15 cellular contexts compared by ENCODE assay signal in the genomic region with DNA sequence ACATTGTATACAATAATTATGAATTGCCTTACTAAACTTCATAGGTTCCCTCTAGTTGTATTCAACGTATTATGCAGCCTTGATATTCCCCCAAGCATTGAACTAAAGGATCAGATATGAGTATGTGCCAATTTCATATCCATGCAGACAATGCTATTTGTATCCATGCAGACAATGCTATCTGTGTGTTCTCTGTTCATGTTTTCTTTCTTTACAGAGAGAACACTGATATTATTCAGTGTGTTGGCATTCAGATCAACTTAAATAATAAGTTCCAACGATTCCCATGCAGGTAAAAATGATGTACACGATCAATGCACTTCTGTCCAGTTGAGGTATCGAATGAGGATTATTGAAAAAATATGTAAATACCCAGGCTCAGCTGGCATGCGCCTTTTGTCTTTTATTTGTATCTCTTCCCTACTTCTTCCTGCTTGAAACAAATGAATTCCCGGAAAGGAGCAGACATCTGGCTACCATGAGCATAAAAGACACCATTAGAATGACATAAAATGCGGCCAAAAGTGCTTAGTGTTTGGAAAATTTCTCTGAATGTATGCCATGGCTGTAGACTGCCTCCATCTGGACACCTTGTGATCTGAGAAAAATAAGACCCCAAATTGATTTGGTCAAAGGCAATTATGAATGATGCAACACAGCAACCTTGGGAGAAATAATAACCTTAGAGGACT.
A peak's percentile ranks its signal among the peaks of the same experiment; 100 is the strongest.
DNase-seq lines count a peak whose midpoint lies in the region; ATAC-seq and TF ChIP-seq lines count a peak whose summit lies in the region.
"Had no signal": no experiment of that assay in that cellular context is flagged by ENCODE, and none has a peak within 500 bp of the region (broad histone marks: within the 10 kb centered on the region; RNA-seq: fewer than 3 reads in every experiment).

No MANE protein-coding gene starts in this region.

- H3K9me3 ChIP-seq in GM23248 (ENCODE audit: low read depth), result no peaks in the 10 kb centered on the region
- H3K9me3 ChIP-seq in Karpas-422 (ENCODE audit: low read length), result no peaks in the 10 kb centered on the region; the same call in 1 of the 2 replicates
- H3K9me3 ChIP-seq: SJCRH30 had no signal

- no peaks in the 10 kb centered on the region for H3K36me3 Mint-ChIP-seq in activated naive CD4-positive, alpha-beta T cell treated with anti-CD3 and anti-CD28 coated beads, Interleukin-2, amount 10 ng/mL, durations not matched to agents 7 days and 5 days
- H3K36me3 Mint-ChIP-seq: CD8-positive, alpha-beta T cell; WTC11 had no signal

- H3K79me2 ChIP-seq in GM23248 (ENCODE audit: insufficient read depth) (no peaks in the 10 kb centered on the region), Karpas-422 (ENCODE audit: low read length) (no peaks in the 10 kb centered on the region)

- H3K27ac ChIP-seq in GM23248 (no peak overlapping the region), Karpas-422 (ENCODE audit: low read length) (no peak overlapping the region)
- H3K27ac ChIP-seq: SJCRH30 had no signal

- H3K4me1 ChIP-seq in GM23248 (ENCODE audit: insufficient read depth), result no peaks in the 10 kb centered on the region
- H3K4me1 ChIP-seq in Karpas-422 (ENCODE audit: low read length), result no peaks in the 10 kb centered on the region
- H3K4me1 ChIP-seq: SJCRH30 had no signal

- no peaks in the 10 kb centered on the region for H4K20me1 ChIP-seq in GM23248 (ENCODE audit: insufficient read depth)
- H4K20me1 ChIP-seq in Karpas-422 (ENCODE audit: insufficient read depth, low read depth, low read length), result no peaks in the 10 kb centered on the region

- peak overlapping the region; percentile 21 for H2AFZ ChIP-seq in GM23248
- H2AFZ ChIP-seq in Karpas-422 (ENCODE audit: low read length), result no peak overlapping the region

- H3K4me1 Mint-ChIP-seq in activated naive CD4-positive, alpha-beta T cell treated with anti-CD3 and anti-CD28 coated beads, Interleukin-2, amount 10 ng/mL, durations not matched to agents 7 days and 5 days, result no peaks in the 10 kb centered on the region
- H3K4me1 Mint-ChIP-seq: WTC11 had no signal

- H3F3A ChIP-seq in GM23248 (ENCODE audit: insufficient read depth), result no peaks in the 10 kb centered on the region

- H3K9ac ChIP-seq in GM23248 (no peak overlapping the region), Karpas-422 (ENCODE audit: low read length) (no peak overlapping the region)

- no peaks in the 10 kb centered on the region for H3K9me2 ChIP-seq in GM23248 (ENCODE audit: insufficient read depth)
- no peaks in the 10 kb centered on the region for H3K9me2 ChIP-seq in Karpas-422 (replicated peaks; ENCODE audit: insufficient read depth, low read length)

- ATAC-seq in SK-N-SH treated with all-trans-retinoic acid at 6 μM for 48 hours (peak; percentile 49; the same call in 2 of the 3 replicates), HG03565 (IDR thresholded peaks at IDR 0.05; ENCODE audit: unreplicated experiment) (no peak), HG03045 (IDR thresholded peaks at IDR 0.05; ENCODE audit: unreplicated experiment) (no peak)
- ATAC-seq: CD8-positive, alpha-beta T cell; right cardiac atrium; WTC11 had no signal

- no peak overlapping the region for H3K4me3 Mint-ChIP-seq in activated naive CD4-positive, alpha-beta T cell treated with anti-CD3 and anti-CD28 coated beads, Interleukin-2, amount 10 ng/mL, durations not matched to agents 7 days and 5 days
- H3K4me3 Mint-ChIP-seq: CD8-positive, alpha-beta T cell; T-helper 2 cell treated with Interferon-gamma antibody and Interleukin-4, amounts not matched to agents 5 μg/mL and 100 μg/mL, for 36 hours; WTC11 had no signal

- H3K27ac Mint-ChIP-seq in activated naive CD4-positive, alpha-beta T cell treated with anti-CD3 and anti-CD28 coated beads, Interleukin-2, amount 10 ng/mL, durations not matched to agents 7 days and 5 days, result no peak overlapping the region
- H3K27ac Mint-ChIP-seq: CD8-positive, alpha-beta T cell; T-helper 2 cell treated with Interferon-gamma antibody and Interleukin-4, amounts not matched to agents 5 μg/mL and 100 μg/mL, for 36 hours; WTC11 had no signal

- peak; percentile 25 for DNase-seq in GM23248
- peak; percentile 9 for DNase-seq in fibroblast of peridontal ligament (ENCODE audit: extremely low read depth)
- DNase-seq in pons (ENCODE audit: low spot score), result peak; percentile 85
- DNase-seq in activated naive CD4-positive, alpha-beta T cell treated with anti-CD3 and anti-CD28 coated beads, Interleukin-2, amount 10 ng/mL, durations not matched to agents 7 days and 5 days, result no peak
- DNase-seq in Karpas-422, result no peak
- DNase-seq: activated CD4-positive, alpha-beta T cell treated with anti-CD3 and anti-CD28 coated beads, Interleukin-2, amount 50 U/mL, for 48 hours; CD8-positive, alpha-beta T cell; DMS79 treated with DMSO at 0.1 percent for 48 hours; right cardiac atrium; SJCRH30 had no signal

- CTCF ChIA-PET in activated naive CD4-positive, alpha-beta T cell treated with anti-CD3 and anti-CD28 coated beads, Interleukin-2, amount 10 ng/mL, durations not matched to agents 7 days and 5 days (lab: Charles Lee), result no interaction called here

- no peaks in the 10 kb centered on the region for H3K9me3 Mint-ChIP-seq in activated naive CD4-positive, alpha-beta T cell treated with anti-CD3 and anti-CD28 coated beads, Interleukin-2, amount 10 ng/mL, durations not matched to agents 7 days and 5 days
- H3K9me3 Mint-ChIP-seq: CD8-positive, alpha-beta T cell; WTC11 had no signal

- in situ Hi-C loops in GM23248 (cut with MboI), result no loop called here

- no peak overlapping the region for H3K4me3 ChIP-seq in GM23248
- no peak overlapping the region for H3K4me3 ChIP-seq in Karpas-422 (ENCODE audit: low read length)
- H3K4me3 ChIP-seq: SJCRH30 had no signal

- 45 to 49% methylated on average over 7 of the region's 7 CpGs for WGBS in GM23248 (ENCODE audit: low coverage in 1 of 2, low lambda C conversion rate in 2 of 2, missing lambda C conversion rate in 2 of 2), 2 experiments

- no peaks in the 10 kb centered on the region for H3K36me3 ChIP-seq in GM23248 (ENCODE audit: low read depth)
- no peaks in the 10 kb centered on the region for H3K36me3 ChIP-seq in Karpas-422 (ENCODE audit: insufficient read depth, low read length)
- H3K36me3 ChIP-seq: SJCRH30 had no signal

- H3K27me3 ChIP-seq in GM23248 (replicated peaks; ENCODE audit: insufficient read depth) (no peaks in the 10 kb centered on the region), Karpas-422 (ENCODE audit: low read length) (no peaks in the 10 kb centered on the region)
- H3K27me3 ChIP-seq: SJCRH30 had no signal

- no peaks in the 10 kb centered on the region for H3K27me3 Mint-ChIP-seq in activated naive CD4-positive, alpha-beta T cell treated with anti-CD3 and anti-CD28 coated beads, Interleukin-2, amount 10 ng/mL, durations not matched to agents 7 days and 5 days

- H3K4me2 ChIP-seq in GM23248 (ENCODE audit: unreplicated experiment) (no peak overlapping the region), Karpas-422 (ENCODE audit: low read depth, low read length, poor library complexity, severe bottlenecking) (no peak overlapping the region)

TF ChIP-seq in SK-N-SH treated with all-trans-retinoic acid at 6 μM for 48 hours, 23 proteins besides CTCF, POLR2A, EP300 and RAD21 (continues in another document):
- TF ChIP-seq TOX (CRISPR knock-in tag; IDR thresholded peaks at IDR 0.05; ENCODE audit: borderline replicate concordance) (no peak), ARNTL (CRISPR knock-in tag; IDR thresholded peaks at IDR 0.05; ENCODE audit: borderline replicate concordance, low read depth) (no peak), BACH2 (CRISPR knock-in tag; IDR thresholded peaks at IDR 0.05; ENCODE audit: borderline replicate concordance) (no peak), RARB (CRISPR knock-in tag; IDR thresholded peaks at IDR 0.05) (no peak), OSR1 (CRISPR knock-in tag; IDR thresholded peaks at IDR 0.05) (no peak)
- TF ChIP-seq, protein P1, sequence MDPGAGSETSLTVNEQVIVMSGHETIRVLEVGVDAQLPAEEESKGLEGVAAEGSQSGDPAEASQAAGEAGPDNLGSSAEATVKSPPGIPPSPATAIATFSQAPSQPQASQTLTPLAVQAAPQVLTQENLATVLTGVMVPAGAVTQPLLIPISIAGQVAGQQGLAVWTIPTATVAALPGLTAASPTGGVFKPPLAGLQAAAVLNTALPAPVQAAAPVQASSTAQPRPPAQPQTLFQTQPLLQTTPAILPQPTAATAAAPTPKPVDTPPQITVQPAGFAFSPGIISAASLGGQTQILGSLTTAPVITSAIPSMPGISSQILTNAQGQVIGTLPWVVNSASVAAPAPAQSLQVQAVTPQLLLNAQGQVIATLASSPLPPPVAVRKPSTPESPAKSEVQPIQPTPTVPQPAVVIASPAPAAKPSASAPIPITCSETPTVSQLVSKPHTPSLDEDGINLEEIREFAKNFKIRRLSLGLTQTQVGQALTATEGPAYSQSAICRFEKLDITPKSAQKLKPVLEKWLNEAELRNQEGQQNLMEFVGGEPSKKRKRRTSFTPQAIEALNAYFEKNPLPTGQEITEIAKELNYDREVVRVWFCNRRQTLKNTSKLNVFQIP (CRISPR knock-in tag; IDR thresholded peaks at IDR 0.05; ENCODE audit: borderline replicate concordance, low read depth), result no peak
- TF ChIP-seq, protein P2, sequence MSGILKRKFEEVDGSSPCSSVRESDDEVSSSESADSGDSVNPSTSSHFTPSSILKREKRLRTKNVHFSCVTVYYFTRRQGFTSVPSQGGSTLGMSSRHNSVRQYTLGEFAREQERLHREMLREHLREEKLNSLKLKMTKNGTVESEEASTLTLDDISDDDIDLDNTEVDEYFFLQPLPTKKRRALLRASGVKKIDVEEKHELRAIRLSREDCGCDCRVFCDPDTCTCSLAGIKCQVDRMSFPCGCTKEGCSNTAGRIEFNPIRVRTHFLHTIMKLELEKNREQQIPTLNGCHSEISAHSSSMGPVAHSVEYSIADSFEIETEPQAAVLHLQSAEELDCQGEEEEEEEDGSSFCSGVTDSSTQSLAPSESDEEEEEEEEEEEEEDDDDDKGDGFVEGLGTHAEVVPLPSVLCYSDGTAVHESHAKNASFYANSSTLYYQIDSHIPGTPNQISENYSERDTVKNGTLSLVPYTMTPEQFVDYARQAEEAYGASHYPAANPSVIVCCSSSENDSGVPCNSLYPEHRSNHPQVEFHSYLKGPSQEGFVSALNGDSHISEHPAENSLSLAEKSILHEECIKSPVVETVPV (CRISPR knock-in tag; IDR thresholded peaks at IDR 0.05), result no peak

Comparison
In these comparisons a context has a peak if more than half of its experiments do, and no peak if none do; other contexts are left out.
1. DNase-seq: peak in GM23248 (single experiment), fibroblast of peridontal ligament (single experiment) and pons (single experiment); none in activated naive CD4-positive, alpha-beta T cell treated with anti-CD3 and anti-CD28 coated beads, Interleukin-2, amount 10 ng/mL, durations not matched to agents 7 days and 5 days (single experiment) and Karpas-422 (single experiment).